Comparison of ENCODE assay signal across 1 cellular context in genomic region chr11:111413849-111414248, GRCh38.
TF ChIP-seq lines count a peak whose summit lies in the region.

No MANE protein-coding gene starts in this region.

TF ChIP-seq in SK-N-SH, 30 proteins besides CTCF, POLR2A, EP300 and RAD21 (continued from another document):
- TF ChIP-seq REST (IDR thresholded peaks at IDR 0.05; ENCODE audit: low read depth, low read length) (no peak), FOSL2 (IDR thresholded peaks at IDR 0.05; ENCODE audit: borderline replicate concordance, low read depth) (no peak), GABPA (IDR thresholded peaks at IDR 0.05; ENCODE audit: low read depth) (no peak)
TF ChIP-seq in SK-N-SH: peak in this region for 0.
